In the genomic region with DNA sequence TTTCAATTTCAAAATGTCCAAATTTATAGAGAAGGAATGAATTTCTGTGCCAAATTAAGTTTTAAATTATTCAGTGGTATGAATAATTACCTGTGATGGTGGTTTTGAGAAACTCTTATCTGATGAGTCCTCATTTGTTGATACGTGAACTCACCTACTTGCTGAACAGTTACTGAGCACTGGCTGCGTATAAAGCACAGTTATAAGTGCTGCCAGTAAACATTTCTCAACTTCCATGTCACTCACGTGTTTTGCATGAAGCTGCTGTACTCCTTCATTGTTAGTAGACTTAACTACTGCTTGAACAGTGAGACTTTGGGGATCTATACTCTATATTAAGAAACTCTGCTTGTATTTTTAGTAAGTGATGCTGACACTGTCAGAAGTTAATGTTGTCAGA, we compare ENCODE assay signal across 1 cellular context.
TF ChIP-seq lines count a peak whose summit lies in the region.

No MANE protein-coding gene starts in this region.

TF ChIP-seq in IMR-90, 13 proteins besides CTCF, POLR2A, EP300 and RAD21:
- TF ChIP-seq SMC3 (IDR thresholded peaks at IDR 0.05; ENCODE audit: low read depth, low read length) (no peak), MXI1 (IDR thresholded peaks at IDR 0.05; ENCODE audit: borderline replicate concordance, low read depth, low read length) (no peak), CHD1 (IDR thresholded peaks at IDR 0.05; ENCODE audit: low read depth, low read length) (no peak), BHLHE40 (IDR thresholded peaks at IDR 0.05; ENCODE audit: low read depth, low read length) (no peak), RFX5 (IDR thresholded peaks at IDR 0.05; ENCODE audit: low read depth, low read length) (no peak), CEBPB (IDR thresholded peaks at IDR 0.05; ENCODE audit: low read depth, low read length) (no peak), MAFK (IDR thresholded peaks at IDR 0.05; ENCODE audit: low read depth, low read length) (no peak), RCOR1 (IDR thresholded peaks at IDR 0.05; ENCODE audit: insufficient replicate concordance, low read length) (no peak), NFE2L2 (IDR thresholded peaks at IDR 0.05; ENCODE audit: low read depth, low read length) (no peak), FOS (IDR thresholded peaks at IDR 0.05; ENCODE audit: low read depth, low read length) (no peak), MAZ (IDR thresholded peaks at IDR 0.05; ENCODE audit: borderline replicate concordance, low read depth, low read length) (no peak)
- TF ChIP-seq, protein P1, sequence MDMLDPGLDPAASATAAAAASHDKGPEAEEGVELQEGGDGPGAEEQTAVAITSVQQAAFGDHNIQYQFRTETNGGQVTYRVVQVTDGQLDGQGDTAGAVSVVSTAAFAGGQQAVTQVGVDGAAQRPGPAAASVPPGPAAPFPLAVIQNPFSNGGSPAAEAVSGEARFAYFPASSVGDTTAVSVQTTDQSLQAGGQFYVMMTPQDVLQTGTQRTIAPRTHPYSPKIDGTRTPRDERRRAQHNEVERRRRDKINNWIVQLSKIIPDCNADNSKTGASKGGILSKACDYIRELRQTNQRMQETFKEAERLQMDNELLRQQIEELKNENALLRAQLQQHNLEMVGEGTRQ (IDR thresholded peaks at IDR 0.05; ENCODE audit: low read depth, low read length), result no peak
- TF ChIP-seq, protein P2, sequence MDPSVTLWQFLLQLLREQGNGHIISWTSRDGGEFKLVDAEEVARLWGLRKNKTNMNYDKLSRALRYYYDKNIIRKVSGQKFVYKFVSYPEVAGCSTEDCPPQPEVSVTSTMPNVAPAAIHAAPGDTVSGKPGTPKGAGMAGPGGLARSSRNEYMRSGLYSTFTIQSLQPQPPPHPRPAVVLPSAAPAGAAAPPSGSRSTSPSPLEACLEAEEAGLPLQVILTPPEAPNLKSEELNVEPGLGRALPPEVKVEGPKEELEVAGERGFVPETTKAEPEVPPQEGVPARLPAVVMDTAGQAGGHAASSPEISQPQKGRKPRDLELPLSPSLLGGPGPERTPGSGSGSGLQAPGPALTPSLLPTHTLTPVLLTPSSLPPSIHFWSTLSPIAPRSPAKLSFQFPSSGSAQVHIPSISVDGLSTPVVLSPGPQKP (IDR thresholded peaks at IDR 0.05; ENCODE audit: borderline replicate concordance, low read depth, low read length), result no peak
TF ChIP-seq in IMR-90: peak in this region for 0.
